Comparison of ENCODE assay signal across 16 cellular contexts in genomic region chr1:94322696-94323095, GRCh38.
DNase-seq lines count a peak whose midpoint lies in the region; ATAC-seq, FAIRE-seq and TF ChIP-seq lines count a peak whose summit lies in the region.
"Had no signal": no experiment of that assay in that cellular context is flagged by ENCODE, and none has a peak within 500 bp of the region (broad histone marks: within the 10 kb centered on the region; RNA-seq: fewer than 3 reads in every experiment).

No MANE protein-coding gene starts in this region.

- POLR2A ChIA-PET in A549 (lab: Yijun Ruan, JAX): no interaction called here

- no peaks in the 10 kb centered on the region for H3K79me2 ChIP-seq in mammary epithelial cell (ENCODE audit: insufficient read depth, low read length)

- H2AFZ ChIP-seq in mammary epithelial cell (ENCODE audit: low read depth, low read length): peak overlapping the region; percentile 14

- peak overlapping the region; percentile 72 for H3K4me2 ChIP-seq in A549
- H3K4me2 ChIP-seq in mammary epithelial cell (ENCODE audit: insufficient read depth, low read depth, low read length): peak overlapping the region; percentile 69
- H3K4me2 ChIP-seq: smooth muscle cell had no signal

- peak; percentile 66 to 79 for ATAC-seq in A549
- ATAC-seq in lung (ENCODE audit: insufficient read depth, low FRiP score): no peak
- no peak for ATAC-seq in HG02885 (IDR thresholded peaks at IDR 0.05; ENCODE audit: poor library complexity, unreplicated experiment)
- ATAC-seq in GM21390 (IDR thresholded peaks at IDR 0.05; ENCODE audit: unreplicated experiment): no peak
- ATAC-seq: activated CD8-positive, alpha-beta T cell treated with anti-CD3 and anti-CD28 coated beads for 36 hours; mucosa of descending colon had no signal

- H3K36me3 ChIP-seq in mammary epithelial cell (ENCODE audit: insufficient read depth, low read length): no peaks in the 10 kb centered on the region
- H3K36me3 ChIP-seq in lung (ENCODE audit: control insufficient read depth in 2 of 2, insufficient read depth in 2 of 2, low read length in 2 of 2): no peaks in the 10 kb centered on the region

- DNase-seq in A549 (ENCODE audit: low read depth in 1 of 2, low spot score in 1 of 2) (peak; percentile 25 to 85), HT-29 (ENCODE audit: low spot score) (peak; percentile 74), mammary epithelial cell (peak; percentile 62), lung (ENCODE audit: low spot score) (no peak), D721Med (ENCODE audit: insufficient read length, low spot score) (no peak), DMS53 treated with DMSO at 0.1 percent for 48 hours (lab: John Stamatoyannopoulos, UW; ENCODE audit: unreplicated experiment) (no peak)
- DNase-seq: activated CD8-positive, alpha-beta T cell treated with anti-CD3 and anti-CD28 coated beads for 36 hours; activated naive CD4-positive, alpha-beta T cell treated with anti-CD3 and anti-CD28 coated beads, Interleukin-2, amount 50 U/mL, for 16 hours; GDM1; glutamatergic neuron; mucosa of descending colon; NCI-H2029 treated with DMSO at 0.1 percent for 48 hours; T-helper 2 cell had no signal

- peak overlapping the region; percentile 78 to 90 for H3K27ac ChIP-seq in A549
- peak overlapping the region; percentile 93 for H3K27ac ChIP-seq in mammary epithelial cell (ENCODE audit: insufficient read depth, low read depth, low read length)
- peak overlapping the region; percentile 55 to 66 for H3K27ac ChIP-seq in lung (ENCODE audit: low read depth in 1 of 2, low read length in 1 of 2)

- H3K4me3 ChIP-seq in A549: no peak overlapping the region
- no peak overlapping the region for H3K4me3 ChIP-seq in mammary epithelial cell (replicated peaks in 1 of 3; ENCODE audit: insufficient read depth in 1 of 3, low read depth in 2 of 3, low read length in 3 of 3)
- no peak overlapping the region for H3K4me3 ChIP-seq in lung
- H3K4me3 ChIP-seq: mucosa of descending colon, smooth muscle cell had no signal

- H4K20me1 ChIP-seq in mammary epithelial cell (ENCODE audit: insufficient read depth, low read length): no peaks in the 10 kb centered on the region

- BruUV-seq in mammary epithelial cell (replicated peaks; lab: Mats Ljungman, UMichigan): no TSS peak

- CTCF ChIA-PET in A549 (lab: Yijun Ruan, JAX): interaction anchor here (1.5 to 2.1 kb wide), 2 partner anchors 13 to 261 kb away, joined by 4 to 8 read pairs; no protein-coding TSS in a partner anchor
- CTCF ChIA-PET in mammary epithelial cell (lab: Charles Lee; ENCODE audit: low non-redundant PET): no interaction called here

- H3K27me3 ChIP-seq in mammary epithelial cell (ENCODE audit: insufficient read depth, low read length) (no peaks in the 10 kb centered on the region), lung (ENCODE audit: control insufficient read depth, insufficient read depth) (no peaks in the 10 kb centered on the region)

- H3K4me1 ChIP-seq in A549 (peaks cover 88% of the 10 kb centered on the region), mammary epithelial cell (ENCODE audit: insufficient read depth, low read length) (peaks cover 58% of the 10 kb centered on the region), lung (ENCODE audit: control insufficient read depth in 2 of 2, insufficient read depth in 2 of 2, low read length in 2 of 2) (peaks cover 10 to 22% of the 10 kb centered on the region in 2 donors)

- no peak for TF ChIP-seq EP300 in A549 (IDR thresholded peaks at IDR 0.05)

- 11% methylated on average over 5 of the region's 5 CpGs for WGBS in A549 (ENCODE audit: missing lambda C conversion rate)
- WGBS in mammary epithelial cell (ENCODE audit: low coverage, missing lambda C conversion rate): 16% methylated on average over 5 of the region's 5 CpGs
- 58 to 66% methylated on average over 5 of the region's 5 CpGs for WGBS in lung, 2 donors

- intact Hi-C loops in mammary epithelial cell (cut with micrococcal nuclease): no loop called here

- in situ Hi-C loops in mammary epithelial cell (cut with MboI; ENCODE audit: low sequenced_read_pairs in 2 of 2): loop anchor here in 1 of 2 donors (5.0 kb wide), 1 partner anchor 75 kb away; no protein-coding TSS in a partner anchor

- no peak for FAIRE-seq in A549 (lab: Jason Lieb, UNC)
- FAIRE-seq in D721Med (lab: Jason Lieb, UNC): no peak

- TF ChIP-seq POLR2A in A549 (IDR thresholded peaks at IDR 0.05; ENCODE audit: low read length): no peak

- TF ChIP-seq CTCF in A549 (IDR thresholded peaks at IDR 0.05) (no peak), mammary epithelial cell (conservative IDR thresholded peaks at IDR 0.05 in 1 of 2, IDR thresholded peaks at IDR 0.05 in 1 of 2; ENCODE audit: extremely low read depth in 1 of 2, insufficient read depth in 1 of 2, low read depth in 1 of 2, low read length in 2 of 2) (no peak), lung (IDR thresholded peaks at IDR 0.05; ENCODE audit: control extremely low read depth, extremely low read depth) (no peak), D721Med (IDR thresholded peaks at IDR 0.05; ENCODE audit: insufficient read depth, missing control alignments) (no peak)

- H3K9ac ChIP-seq in mammary epithelial cell (ENCODE audit: insufficient read depth, low read length): no peak overlapping the region

- dilution Hi-C loops in mammary epithelial cell (cut with HindIII; ENCODE audit: low sequenced_read_pairs): loop anchor here (5.0 kb wide), 1 partner anchor 80 kb away; no protein-coding TSS in a partner anchor

- TF ChIP-seq RAD21 in A549 (conservative IDR thresholded peaks at IDR 0.05 in 1 of 2, IDR thresholded peaks at IDR 0.05 in 1 of 2): peak; percentile 30 to 41; a peak in 3 of 5 replicates

- H3K9me3 ChIP-seq in A549: no peaks in the 10 kb centered on the region
- H3K9me3 ChIP-seq in mammary epithelial cell (replicated peaks; ENCODE audit: insufficient read depth, low read length): no peaks in the 10 kb centered on the region
- H3K9me3 ChIP-seq in lung (ENCODE audit: control insufficient read depth in 2 of 2, insufficient read depth in 1 of 2, low read length in 1 of 2): peaks cover 0 to 2% of the 10 kb centered on the region in 2 donors
- H3K9me3 ChIP-seq: mucosa of descending colon had no signal

TF ChIP-seq in A549, 52 proteins besides CTCF, POLR2A, EP300 and RAD21 (continues in another document):
- TF ChIP-seq MAFK (IDR thresholded peaks at IDR 0.05; ENCODE audit: partially characterized antibody) (no peak), CEBPB (IDR thresholded peaks at IDR 0.05) (peak in 1 of 2 experiments; percentile 60; a peak in 1 of 4 replicates), KDM5A (IDR thresholded peaks at IDR 0.05) (no peak), RNF2 (IDR thresholded peaks at IDR 0.05; ENCODE audit: borderline replicate concordance, low read depth) (no peak), EHF (CRISPR knock-in tag; IDR thresholded peaks at IDR 0.05) (no peak), SMC3 (IDR thresholded peaks at IDR 0.05) (peak; percentile 25; the same call in 2 of the 3 replicates), PBX3 (IDR thresholded peaks at IDR 0.05) (no peak), FOSL2 (IDR thresholded peaks at IDR 0.05) (no peak), FOSL2 (CRISPR knock-in tag; IDR thresholded peaks at IDR 0.05) (no peak), KDM1A (IDR thresholded peaks at IDR 0.05; ENCODE audit: low read depth) (no peak), HES2 (IDR thresholded peaks at IDR 0.05) (no peak), SREBF2 (IDR thresholded peaks at IDR 0.05) (no peak)
- TF ChIP-seq, protein P1, sequence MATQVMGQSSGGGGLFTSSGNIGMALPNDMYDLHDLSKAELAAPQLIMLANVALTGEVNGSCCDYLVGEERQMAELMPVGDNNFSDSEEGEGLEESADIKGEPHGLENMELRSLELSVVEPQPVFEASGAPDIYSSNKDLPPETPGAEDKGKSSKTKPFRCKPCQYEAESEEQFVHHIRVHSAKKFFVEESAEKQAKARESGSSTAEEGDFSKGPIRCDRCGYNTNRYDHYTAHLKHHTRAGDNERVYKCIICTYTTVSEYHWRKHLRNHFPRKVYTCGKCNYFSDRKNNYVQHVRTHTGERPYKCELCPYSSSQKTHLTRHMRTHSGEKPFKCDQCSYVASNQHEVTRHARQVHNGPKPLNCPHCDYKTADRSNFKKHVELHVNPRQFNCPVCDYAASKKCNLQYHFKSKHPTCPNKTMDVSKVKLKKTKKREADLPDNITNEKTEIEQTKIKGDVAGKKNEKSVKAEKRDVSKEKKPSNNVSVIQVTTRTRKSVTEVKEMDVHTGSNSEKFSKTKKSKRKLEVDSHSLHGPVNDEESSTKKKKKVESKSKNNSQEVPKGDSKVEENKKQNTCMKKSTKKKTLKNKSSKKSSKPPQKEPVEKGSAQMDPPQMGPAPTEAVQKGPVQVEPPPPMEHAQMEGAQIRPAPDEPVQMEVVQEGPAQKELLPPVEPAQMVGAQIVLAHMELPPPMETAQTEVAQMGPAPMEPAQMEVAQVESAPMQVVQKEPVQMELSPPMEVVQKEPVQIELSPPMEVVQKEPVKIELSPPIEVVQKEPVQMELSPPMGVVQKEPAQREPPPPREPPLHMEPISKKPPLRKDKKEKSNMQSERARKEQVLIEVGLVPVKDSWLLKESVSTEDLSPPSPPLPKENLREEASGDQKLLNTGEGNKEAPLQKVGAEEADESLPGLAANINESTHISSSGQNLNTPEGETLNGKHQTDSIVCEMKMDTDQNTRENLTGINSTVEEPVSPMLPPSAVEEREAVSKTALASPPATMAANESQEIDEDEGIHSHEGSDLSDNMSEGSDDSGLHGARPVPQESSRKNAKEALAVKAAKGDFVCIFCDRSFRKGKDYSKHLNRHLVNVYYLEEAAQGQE (IDR thresholded peaks at IDR 0.05): no peak
- TF ChIP-seq, protein P2, sequence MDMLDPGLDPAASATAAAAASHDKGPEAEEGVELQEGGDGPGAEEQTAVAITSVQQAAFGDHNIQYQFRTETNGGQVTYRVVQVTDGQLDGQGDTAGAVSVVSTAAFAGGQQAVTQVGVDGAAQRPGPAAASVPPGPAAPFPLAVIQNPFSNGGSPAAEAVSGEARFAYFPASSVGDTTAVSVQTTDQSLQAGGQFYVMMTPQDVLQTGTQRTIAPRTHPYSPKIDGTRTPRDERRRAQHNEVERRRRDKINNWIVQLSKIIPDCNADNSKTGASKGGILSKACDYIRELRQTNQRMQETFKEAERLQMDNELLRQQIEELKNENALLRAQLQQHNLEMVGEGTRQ (IDR thresholded peaks at IDR 0.05): no peak

Comparison
In these comparisons a context has a peak if more than half of its experiments do, and no peak if none do; other contexts are left out.
1. ATAC-seq: peak in A549 (2 of 2); none in lung (single experiment), HG02885 (single experiment) and GM21390 (single experiment).
2. DNase-seq: peak in A549 (2 of 2), HT-29 (single experiment) and mammary epithelial cell (single experiment); none in lung (single experiment), D721Med (single experiment) and DMS53 treated with DMSO at 0.1 percent for 48 hours (single experiment).
3. Peak in every context shown above with its lines, with median percentiles within 50 percentile points of each other: H3K27ac ChIP-seq.